Comparison of ENCODE assay signal across 19 cellular contexts in genomic region chr1:211633523-211633843, GRCh38. TPM values are rescaled to one million over a fixed set of nuclear protein-coding genes. Genes with fewer than 3 reads are reported as not detected.
A peak's percentile ranks its signal among the peaks of the same experiment; 100 is the strongest.
DNase-seq lines count a peak whose midpoint lies in the region; ATAC-seq and TF ChIP-seq lines count a peak whose summit lies in the region.
"Had no signal": no experiment of that assay in that cellular context is flagged by ENCODE, and none has a peak within 500 bp of the region (broad histone marks: within the 10 kb centered on the region; RNA-seq: fewer than 3 reads in every experiment).

No MANE protein-coding gene starts in this region.

- H4K20me1 ChIP-seq in IMR-90 (ENCODE audit: insufficient read depth, low read length) (no peaks in the 10 kb centered on the region), fibroblast of lung (ENCODE audit: control insufficient read depth, extremely low read depth, insufficient read depth, low read length) (no peaks in the 10 kb centered on the region)

- no peaks in the 10 kb centered on the region for H3K79me1 ChIP-seq in IMR-90 (ENCODE audit: low read depth in 1 of 2, low read length in 2 of 2)

- H3K4me1 ChIP-seq in IMR-90 (ENCODE audit: control insufficient read depth, insufficient read depth, low read length), result peaks cover 17% of the 10 kb centered on the region
- H3K4me1 ChIP-seq in fibroblast of lung (ENCODE audit: control insufficient read depth, extremely low read depth, insufficient read depth, low read length), result peaks cover 11% of the 10 kb centered on the region
- H3K4me1 ChIP-seq in rectal smooth muscle tissue (ENCODE audit: control insufficient read depth, insufficient read depth, low read length), result peaks cover 13% of the 10 kb centered on the region
- H3K4me1 ChIP-seq: colonic mucosa had no signal

- TF ChIP-seq POLR2A in IMR-90 (IDR thresholded peaks at IDR 0.05; ENCODE audit: low read depth, low read length), result no peak

- H3K23ac ChIP-seq in IMR-90 (ENCODE audit: low read depth, low read length), result no peak overlapping the region

- ATAC-seq in IMR-90 (ENCODE audit: low read depth) (no peak), HG02623 (IDR thresholded peaks at IDR 0.05; ENCODE audit: unreplicated experiment) (no peak), HG03571 (IDR thresholded peaks at IDR 0.05; ENCODE audit: unreplicated experiment) (no peak), GM21619 (IDR thresholded peaks at IDR 0.05; ENCODE audit: unreplicated experiment) (no peak)
- ATAC-seq: HCT116; naive thymus-derived CD8-positive, alpha-beta T cell had no signal

- no peak overlapping the region for H3K18ac ChIP-seq in IMR-90 (ENCODE audit: low read depth, low read length)

- peak overlapping the region; percentile 88 for H4K91ac ChIP-seq in IMR-90 (ENCODE audit: insufficient read depth, low read depth, low read length)

- H3K9me1 ChIP-seq in IMR-90 (ENCODE audit: insufficient read depth, low read length), result peaks cover 15% of the 10 kb centered on the region

- H2BK120ac ChIP-seq in IMR-90 (ENCODE audit: low read depth, low read length), result peak overlapping the region; percentile 90

- DNase-seq in IMR-90 (no peak), SK-N-DZ (ENCODE audit: low spot score) (peak; percentile 37), fibroblast of lung (ENCODE audit: low read depth in 2 of 2) (peak in 1 of 2 donors; percentile 39), UCSD-AML1 (lab: John Stamatoyannopoulos, UW; ENCODE audit: unreplicated experiment) (no peak)
- DNase-seq: activated CD4-positive, alpha-beta T cell treated with anti-CD3 and anti-CD28 coated beads for 48 hours; colonic mucosa; naive thymus-derived CD8-positive, alpha-beta T cell; NCI-H1105; NCI-H524 treated with DMSO at 0.1 percent for 48 hours; OCI-M1; stimulated activated CD4-positive, alpha-beta T cell treated with anti-CD3 and anti-CD28 coated beads, Interleukin-12 subunit alpha, Interleukin-12 subunit beta, amount 100 ng/mL, for 4 hours had no signal

- in situ Hi-C loops in IMR-90 (cut with MboI; ENCODE audit: low sequenced_read_pairs), result no loop called here

- H4K8ac ChIP-seq in IMR-90 (ENCODE audit: low read depth in 2 of 2, low read length in 2 of 2), result peak overlapping the region; percentile 62 to 70; a peak in 3 of 4 replicates

- no CpG with 5 or more reads among the region's 8 CpGs for WGBS in IMR-90 (ENCODE audit: extremely low coverage in 2 of 2, insufficient read length in 1 of 2), 2 experiments

- intact Hi-C loops in IMR-90 (cut with micrococcal nuclease), result no loop called here

- H3K4me2 ChIP-seq in IMR-90 (ENCODE audit: low read depth, low read length) (no peak overlapping the region), fibroblast of lung (ENCODE audit: extremely low read depth, insufficient read depth, low read length) (peak overlapping the region; percentile 42)

- no peaks in the 10 kb centered on the region for H3K9me3 ChIP-seq in IMR-90 (ENCODE audit: control insufficient read depth, insufficient read depth, low read length)
- no peaks in the 10 kb centered on the region for H3K9me3 ChIP-seq in fibroblast of lung (ENCODE audit: control insufficient read depth, insufficient read depth, low read depth, low read length)
- H3K9me3 ChIP-seq: colonic mucosa, testis had no signal

- peak overlapping the region; percentile 79 for H2AK9ac ChIP-seq in IMR-90 (replicated peaks; ENCODE audit: low read depth, low read length, poor library complexity)

- H3K36me3 ChIP-seq in IMR-90 (ENCODE audit: control insufficient read depth, insufficient read depth, low read length), result no peaks in the 10 kb centered on the region
- no peaks in the 10 kb centered on the region for H3K36me3 ChIP-seq in fibroblast of lung (ENCODE audit: control insufficient read depth, insufficient read depth, low read length)
- H3K36me3 ChIP-seq in rectal smooth muscle tissue (ENCODE audit: control insufficient read depth, insufficient read depth, low read length), result no peaks in the 10 kb centered on the region
- H3K36me3 ChIP-seq: colonic mucosa had no signal

- H3K27me3 ChIP-seq in IMR-90 (ENCODE audit: control insufficient read depth, insufficient read depth, low read length) (no peaks in the 10 kb centered on the region), fibroblast of lung (ENCODE audit: control insufficient read depth, insufficient read depth, low read length) (no peaks in the 10 kb centered on the region), rectal smooth muscle tissue (ENCODE audit: control insufficient read depth, insufficient read depth, low read length) (no peaks in the 10 kb centered on the region)
- H3K27me3 ChIP-seq: colonic mucosa, testis had no signal

- no peak for TF ChIP-seq RAD21 in IMR-90 (IDR thresholded peaks at IDR 0.05; ENCODE audit: low read length)

- H2BK5ac ChIP-seq in IMR-90 (ENCODE audit: low read depth, low read length, poor library complexity, severe bottlenecking), result peak overlapping the region; percentile 9

- H3K27ac ChIP-seq in IMR-90 (ENCODE audit: insufficient read depth, low read length) (peak overlapping the region; percentile 59; the same call in 1 of the 2 replicates), fibroblast of lung (ENCODE audit: insufficient read depth, low read length) (peak overlapping the region; percentile 63), rectal smooth muscle tissue (ENCODE audit: low read depth, low read length) (peak overlapping the region; percentile 58)
- H3K27ac ChIP-seq: colonic mucosa, KMS-11 had no signal

- peak overlapping the region; percentile 29; the same call in 1 of the 3 replicates for H2BK15ac ChIP-seq in IMR-90 (ENCODE audit: low read depth, low read length)

- peak overlapping the region; percentile 71 for H3K4ac ChIP-seq in IMR-90 (ENCODE audit: low read depth, low read length)

- no TSS peak for BruUV-seq in IMR-90 (replicated peaks; lab: Mats Ljungman, UMichigan)

- no peak overlapping the region for H3K56ac ChIP-seq in IMR-90 (ENCODE audit: extremely low read depth, insufficient read depth, low read length)

- dilution Hi-C loops in IMR-90 (cut with HindIII; ENCODE audit: low sequenced_read_pairs, unreplicated experiment), result no loop called here

- 0 out of 2 replicates have a peak overlapping the region, but pooled peaks have one; percentile 52 for H2BK20ac ChIP-seq in IMR-90 (ENCODE audit: low read depth, low read length)

- peak overlapping the region; percentile 39 for H3K14ac ChIP-seq in IMR-90 (replicated peaks; ENCODE audit: low read depth, low read length)

- POLR2A ChIA-PET in IMR-90 (lab: Charles Lee; ENCODE audit: unreplicated experiment), result no interaction called here

- H3K79me2 ChIP-seq in fibroblast of lung (ENCODE audit: control insufficient read depth, insufficient read depth, low read length), result no peaks in the 10 kb centered on the region

- no peak for TF ChIP-seq CTCF in IMR-90 (conservative IDR thresholded peaks at IDR 0.05; ENCODE audit: low read depth, low read length)
- no peak for TF ChIP-seq CTCF in fibroblast of lung (conservative IDR thresholded peaks at IDR 0.05 in 1 of 2, IDR thresholded peaks at IDR 0.05 in 1 of 2; ENCODE audit: low read depth in 1 of 2, low read length in 2 of 2)

- CTCF ChIA-PET in IMR-90 (lab: Yijun Ruan, JAX), result interaction anchor here (1.0 kb wide), 1 partner anchor 8 kb away, joined by 5 read pairs; no protein-coding TSS in a partner anchor

- H2AFZ ChIP-seq in IMR-90 (replicated peaks; ENCODE audit: low read length, poor library complexity) (peak overlapping the region; percentile 92), fibroblast of lung (ENCODE audit: low read length) (no peak overlapping the region)

- H3K9ac ChIP-seq in IMR-90 (ENCODE audit: low read depth, low read length), result no peak overlapping the region
- no peak overlapping the region for H3K9ac ChIP-seq in fibroblast of lung (ENCODE audit: insufficient read depth, low read length)
- no peak overlapping the region for H3K9ac ChIP-seq in rectal smooth muscle tissue (ENCODE audit: low read length)
- H3K9ac ChIP-seq: KMS-11 had no signal

- H4K5ac ChIP-seq in IMR-90 (ENCODE audit: low read depth, low read length), result peak overlapping the region; percentile 69

- no peak overlapping the region for H3K4me3 ChIP-seq in IMR-90 (ENCODE audit: insufficient read depth, low read depth, low read length)
- H3K4me3 ChIP-seq in fibroblast of lung (replicated peaks in 1 of 4; ENCODE audit: control extremely low read depth in 1 of 4, insufficient read depth in 1 of 4, low read depth in 3 of 4, low read length in 4 of 4), result no peak overlapping the region
- no peak overlapping the region for H3K4me3 ChIP-seq in rectal smooth muscle tissue (ENCODE audit: low read length)
- H3K4me3 ChIP-seq: colonic mucosa, testis had no signal

- H2AK5ac ChIP-seq in IMR-90 (ENCODE audit: low read depth, low read length), result peak overlapping the region; percentile 85; the same call in 1 of the 2 replicates

TF ChIP-seq in IMR-90, 13 proteins besides CTCF, POLR2A, EP300 and RAD21:
- TF ChIP-seq CHD1 (IDR thresholded peaks at IDR 0.05; ENCODE audit: low read depth, low read length) (no peak), BHLHE40 (IDR thresholded peaks at IDR 0.05; ENCODE audit: low read depth, low read length) (no peak)

RNA-seq across cellular contexts. Expression of gene NEK2, which starts 41.9 kb away (rescaled TPM):
- total RNA-seq in IMR-90 (2012; rRNA removed), result 26.0 and 35.0 TPM in 2 replicates
- 8.8 and 9.9 TPM in 2 replicates for polyA plus RNA-seq in IMR-90 (2012; rRNA removed)
- polyA plus RNA-seq in IMR-90 (2012; cell fraction: cytosol; rRNA removed), result 2.7 and 6.4 TPM in 2 replicates
- polyA plus RNA-seq in IMR-90 (2012; cell fraction: nucleus; rRNA removed; ENCODE audit: low replicate concordance), result 0.98 and 2.7 TPM in 2 replicates
- 74.5 and 81.0 TPM in 2 replicates for polyA plus RNA-seq in SK-N-DZ (2014; cell fraction: cytosol; rRNA removed)
- 34.4 and 40.4 TPM in 2 replicates for polyA plus RNA-seq in SK-N-DZ (2014; cell fraction: nucleus; rRNA removed)
- total RNA-seq in fibroblast of lung, result 0.26 and 12.7 TPM in 2 replicates
- 6.8 and 22.5 TPM in 2 replicates for polyA plus RNA-seq in fibroblast of lung
- polyA plus RNA-seq in fibroblast of lung (2012), result 3.4 and 15.5 TPM in 2 replicates
- 0.47 and 1.6 TPM in 2 replicates for polyA minus RNA-seq in fibroblast of lung (ENCODE audit: low replicate concordance)
- total RNA-seq: posterior vena cava had no signal

RNA-seq across cellular contexts. Expression of gene SLC30A1, which starts 54.5 kb away (rescaled TPM):
- total RNA-seq in IMR-90 (2012; rRNA removed) (8.4 and 17.8 TPM in 2 replicates), fibroblast of lung (38.8 and 45.2 TPM in 2 replicates)
- polyA plus RNA-seq in IMR-90 (2012; rRNA removed) (4.2 and 5.4 TPM in 2 replicates), fibroblast of lung (13.6 and 16.2 TPM in 2 replicates)
- 3.2 and 4.6 TPM in 2 replicates for polyA plus RNA-seq in IMR-90 (2012; cell fraction: cytosol; rRNA removed)
- 3.9 and 4.3 TPM in 2 replicates for polyA plus RNA-seq in IMR-90 (2012; cell fraction: nucleus; rRNA removed; ENCODE audit: low replicate concordance)
- polyA plus RNA-seq in SK-N-DZ (2014; cell fraction: cytosol; rRNA removed), result 2.3 and 2.4 TPM in 2 replicates
- 1.5 and 1.6 TPM in 2 replicates for polyA plus RNA-seq in SK-N-DZ (2014; cell fraction: nucleus; rRNA removed)
- 17.4 and 19.3 TPM in 2 replicates for polyA plus RNA-seq in fibroblast of lung (2012)
- 4.0 and 5.1 TPM in 2 replicates for polyA minus RNA-seq in fibroblast of lung (ENCODE audit: low replicate concordance)
